ENCODE assay signal across 16 cellular contexts in the genomic region with DNA sequence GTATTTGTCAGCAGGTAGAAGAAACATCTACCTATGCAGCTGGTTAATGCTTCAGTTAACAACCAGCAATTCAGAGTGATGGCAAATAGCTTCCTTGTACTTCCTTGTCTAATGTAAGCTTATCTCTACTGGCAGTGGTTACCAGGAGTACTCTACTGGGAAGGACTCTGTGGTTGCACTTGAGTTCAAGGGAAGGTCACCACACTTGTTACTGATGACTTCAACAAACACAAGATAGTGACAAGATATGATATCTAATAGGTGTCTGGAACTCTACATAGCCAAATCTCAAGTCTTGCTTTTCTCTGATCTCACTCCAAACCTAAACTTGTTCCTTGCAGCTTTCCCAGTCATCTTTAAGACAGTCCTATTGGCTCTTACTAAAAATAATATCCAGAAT.
"Had no signal": no experiment of that assay in that cellular context is flagged by ENCODE, and none has a peak within 500 bp of the region (broad histone marks: within the 10 kb centered on the region; RNA-seq: fewer than 3 reads in every experiment).

No MANE protein-coding gene starts in this region.

- ATAC-seq: activated CD8-positive, alpha-beta T cell treated with anti-CD3 and anti-CD28 coated beads for 36 hours; activated T-cell treated with anti-CD3 and anti-CD28 coated beads, Interleukin-2, amount 50 U/mL, for 72 hours; left lobe of liver; natural killer cell treated with Interleukin-12 subunit alpha and Interleukin-12 subunit beta and Interleukin-15 and Interleukin-18, amount 100 ng/mL, for 72 hours; psoas muscle; sciatic nerve; stimulated activated naive B cell treated with anti-CD40 and anti-IgM and Interleukin-4, amounts not matched to agents 10 μg/mL and 1 μg/mL and 100 μg/mL, for 72 hours had no signal

- DNase-seq: activated CD8-positive, alpha-beta memory T cell treated with anti-CD3 and anti-CD28 coated beads, Interleukin-2, amount 50 U/mL, for 4 hours; activated CD8-positive, alpha-beta T cell treated with anti-CD3 and anti-CD28 coated beads for 36 hours; activated gamma-delta T cell treated with Interleukin-2 at 50 U/mL for 16 hours; activated T-cell treated with anti-CD3 and anti-CD28 coated beads, Interleukin-2, amount 50 U/mL, for 72 hours; aorta; esophagus squamous epithelium; foreskin fibroblast; mammary epithelial cell; psoas muscle; spleen; stimulated activated CD4-positive, alpha-beta T cell treated with anti-CD3 and anti-CD28 coated beads, Interleukin-1b, Interleukin-23, amount 100 ng/mL, for 48 hours; stimulated activated naive B cell treated with anti-CD40 and anti-IgM and Interleukin-4, amounts not matched to agents 10 μg/mL and 1 μg/mL and 100 μg/mL, for 72 hours had no signal

- FAIRE-seq: islet of Langerhans had no signal
